In genomic region chr6:12028194-12028593, GRCh38 we compare ENCODE assay signal across 18 cellular contexts. TPM values are rescaled to one million over a fixed set of nuclear protein-coding genes. Genes with fewer than 3 reads are reported as not detected.
A peak's percentile ranks its signal among the peaks of the same experiment; 100 is the strongest.
DNase-seq lines count a peak whose midpoint lies in the region; ATAC-seq and TF ChIP-seq lines count a peak whose summit lies in the region.
"Had no signal": no experiment of that assay in that cellular context is flagged by ENCODE, and none has a peak within 500 bp of the region (broad histone marks: within the 10 kb centered on the region; RNA-seq: fewer than 3 reads in every experiment).

No MANE protein-coding gene starts in this region.

- H3K9me1 ChIP-seq in IMR-90 (ENCODE audit: insufficient read depth, low read length), result peaks cover 13% of the 10 kb centered on the region; the same call in 1 of the 2 replicates

- H2BK15ac ChIP-seq in IMR-90 (ENCODE audit: low read depth, low read length), result no peak overlapping the region

- H3K9me3 ChIP-seq in IMR-90 (ENCODE audit: control insufficient read depth, insufficient read depth, low read length) (no peaks in the 10 kb centered on the region), Caco-2 (peaks cover 8% of the 10 kb centered on the region)
- H3K9me3 ChIP-seq: HAP-1 had no signal

- H3K9me3 Mint-ChIP-seq in activated CD4-positive, alpha-beta T cell treated with anti-CD3 and anti-CD28 coated beads, Interleukin-2, amount 10 ng/mL, durations not matched to agents 24 days and 14 days, result peaks cover 17% of the 10 kb centered on the region
- peaks cover 34% of the 10 kb centered on the region for H3K9me3 Mint-ChIP-seq in activated CD4-positive, alpha-beta T cell treated with anti-CD3 and anti-CD28 coated beads, Interleukin-2, amount 10 ng/mL, durations not matched to agents 7 days and 5 days
- H3K9me3 Mint-ChIP-seq in stimulated activated memory B cell treated with anti-CD40 and anti-IgM and Interleukin-4, amounts not matched to agents 10 μg/mL and 1 μg/mL and 100 μg/mL, for 72 hours, result peaks cover 11% of the 10 kb centered on the region
- peaks cover 30% of the 10 kb centered on the region for H3K9me3 Mint-ChIP-seq in Caco-2 (ENCODE audit: unreplicated experiment)
- H3K9me3 Mint-ChIP-seq: GM23338 had no signal

- WGBS in IMR-90 (ENCODE audit: extremely low coverage in 2 of 2, insufficient read length in 1 of 2), 2 experiments, result no CpG with 5 or more reads among the region's 4 CpGs

- H4K8ac ChIP-seq in IMR-90 (ENCODE audit: low read depth in 2 of 2, low read length in 2 of 2), result no peak overlapping the region

- H4K91ac ChIP-seq in IMR-90 (ENCODE audit: insufficient read depth, low read depth, low read length), result no peak overlapping the region

- no peak overlapping the region for H3K4me2 ChIP-seq in IMR-90 (ENCODE audit: low read depth, low read length)
- H3K4me2 ChIP-seq: GM23338 had no signal

- no peak for TF ChIP-seq RAD21 in IMR-90 (IDR thresholded peaks at IDR 0.05; ENCODE audit: low read length)

- no peak overlapping the region for H2AK9ac ChIP-seq in IMR-90 (replicated peaks; ENCODE audit: low read depth, low read length, poor library complexity)

- H3K27ac ChIP-seq in IMR-90 (ENCODE audit: insufficient read depth, low read length), result no peak overlapping the region
- H3K27ac ChIP-seq in foreskin keratinocyte, result no peak overlapping the region
- H3K27ac ChIP-seq: 22Rv1 had no signal

- dilution Hi-C loops in IMR-90 (cut with HindIII; ENCODE audit: low sequenced_read_pairs, unreplicated experiment), result no loop called here

- H3K4me1 Mint-ChIP-seq in activated CD4-positive, alpha-beta T cell treated with anti-CD3 and anti-CD28 coated beads, Interleukin-2, amount 10 ng/mL, durations not matched to agents 24 days and 14 days, result peaks cover 35% of the 10 kb centered on the region
- peaks cover 26% of the 10 kb centered on the region for H3K4me1 Mint-ChIP-seq in activated CD4-positive, alpha-beta T cell treated with anti-CD3 and anti-CD28 coated beads, Interleukin-2, amount 10 ng/mL, durations not matched to agents 7 days and 5 days
- H3K4me1 Mint-ChIP-seq in stimulated activated memory B cell treated with anti-CD40 and anti-IgM and Interleukin-4, amounts not matched to agents 10 μg/mL and 1 μg/mL and 100 μg/mL, for 72 hours, result peaks cover 63% of the 10 kb centered on the region
- H3K4me1 Mint-ChIP-seq in Caco-2 (ENCODE audit: low read depth, unreplicated experiment), result peaks cover 14% of the 10 kb centered on the region

- peaks cover 71% of the 10 kb centered on the region for H3K36me3 Mint-ChIP-seq in activated CD4-positive, alpha-beta T cell treated with anti-CD3 and anti-CD28 coated beads, Interleukin-2, amount 10 ng/mL, durations not matched to agents 24 days and 14 days (ENCODE audit: low read depth)
- peaks cover 59% of the 10 kb centered on the region for H3K36me3 Mint-ChIP-seq in activated CD4-positive, alpha-beta T cell treated with anti-CD3 and anti-CD28 coated beads, Interleukin-2, amount 10 ng/mL, durations not matched to agents 7 days and 5 days (ENCODE audit: low read depth)
- H3K36me3 Mint-ChIP-seq in stimulated activated memory B cell treated with anti-CD40 and anti-IgM and Interleukin-4, amounts not matched to agents 10 μg/mL and 1 μg/mL and 100 μg/mL, for 72 hours, result peaks cover 83% of the 10 kb centered on the region
- peaks cover 13% of the 10 kb centered on the region for H3K36me3 Mint-ChIP-seq in Caco-2 (ENCODE audit: insufficient read depth, unreplicated experiment)

- peaks cover 16% of the 10 kb centered on the region for H3K4me1 ChIP-seq in IMR-90 (ENCODE audit: control insufficient read depth, insufficient read depth, low read length)
- H3K4me1 ChIP-seq in foreskin keratinocyte, result peaks cover 27% of the 10 kb centered on the region
- peaks cover 13% of the 10 kb centered on the region for H3K4me1 ChIP-seq in Caco-2
- H3K4me1 ChIP-seq: HAP-1 had no signal

- TF ChIP-seq POLR2A in IMR-90 (IDR thresholded peaks at IDR 0.05; ENCODE audit: low read depth, low read length), result no peak

- peak; percentile 41 for DNase-seq in activated CD4-positive, alpha-beta T cell treated with anti-CD3 and anti-CD28 coated beads, Interleukin-2, amount 10 ng/mL, durations not matched to agents 24 days and 14 days
- no peak for DNase-seq in activated CD4-positive, alpha-beta T cell treated with anti-CD3 and anti-CD28 coated beads, Interleukin-2, amount 10 ng/mL, durations not matched to agents 7 days and 5 days
- DNase-seq in IMR-90 (no peak), foreskin keratinocyte (no peak), Caco-2 (no peak), ACHN (no peak)
- DNase-seq: C1 segment of cervical spinal cord; CD8-positive, alpha-beta T cell; DMS 273 treated with DMSO at 0.1 percent for 48 hours; DMS79; EL; GDM1; HFFc6 had no signal

- H3K14ac ChIP-seq in IMR-90 (replicated peaks; ENCODE audit: low read depth, low read length), result no peak overlapping the region

- no peak overlapping the region for H3K56ac ChIP-seq in IMR-90 (ENCODE audit: extremely low read depth, insufficient read depth, low read length)

- H3K23ac ChIP-seq in IMR-90 (ENCODE audit: low read depth, low read length), result no peak overlapping the region

- in situ Hi-C loops in IMR-90 (cut with MboI; ENCODE audit: low sequenced_read_pairs) (no loop called here), ACHN (cut with HindIII; ENCODE audit: low pct_ligation_motif_present, low pct_unique_long_range_greater_than_20kb, low sequenced_read_pairs) (no loop called here)

- H3K4ac ChIP-seq in IMR-90 (ENCODE audit: low read depth, low read length), result no peak overlapping the region

- H3K27me3 ChIP-seq in IMR-90 (ENCODE audit: control insufficient read depth, insufficient read depth, low read length) (no peaks in the 10 kb centered on the region), foreskin keratinocyte (no peaks in the 10 kb centered on the region), Caco-2 (replicated peaks; ENCODE audit: control insufficient read depth, insufficient read depth, low read length) (no peaks in the 10 kb centered on the region)

- H4K20me1 ChIP-seq in IMR-90 (ENCODE audit: insufficient read depth, low read length), result peaks cover 8% of the 10 kb centered on the region; the same call in 1 of the 2 replicates

- POLR2A ChIA-PET in activated CD4-positive, alpha-beta T cell treated with anti-CD3 and anti-CD28 coated beads, Interleukin-2, amount 10 ng/mL, durations not matched to agents 7 days and 5 days (lab: Charles Lee), result no interaction called here
- POLR2A ChIA-PET in IMR-90 (lab: Charles Lee; ENCODE audit: unreplicated experiment) (no interaction called here), Caco-2 (lab: Charles Lee) (interaction anchor here (0.5 kb wide), 1 partner anchor 91 kb away, joined by 3 read pairs; no protein-coding TSS in a partner anchor)

- H3K27ac Mint-ChIP-seq in activated CD4-positive, alpha-beta T cell treated with anti-CD3 and anti-CD28 coated beads, Interleukin-2, amount 10 ng/mL, durations not matched to agents 24 days and 14 days, result no peak overlapping the region
- no peak overlapping the region for H3K27ac Mint-ChIP-seq in activated CD4-positive, alpha-beta T cell treated with anti-CD3 and anti-CD28 coated beads, Interleukin-2, amount 10 ng/mL, durations not matched to agents 7 days and 5 days
- H3K27ac Mint-ChIP-seq in stimulated activated memory B cell treated with anti-CD40 and anti-IgM and Interleukin-4, amounts not matched to agents 10 μg/mL and 1 μg/mL and 100 μg/mL, for 72 hours, result peak overlapping the region; percentile 13
- no peak overlapping the region for H3K27ac Mint-ChIP-seq in Caco-2 (ENCODE audit: unreplicated experiment)
- H3K27ac Mint-ChIP-seq: CD8-positive, alpha-beta T cell; HFFc6 had no signal

- H4K5ac ChIP-seq in IMR-90 (ENCODE audit: low read depth, low read length), result no peak overlapping the region

- no peak overlapping the region for H2BK5ac ChIP-seq in IMR-90 (ENCODE audit: low read depth, low read length, poor library complexity, severe bottlenecking)

- H3K4me3 Mint-ChIP-seq in activated CD4-positive, alpha-beta T cell treated with anti-CD3 and anti-CD28 coated beads, Interleukin-2, amount 10 ng/mL, durations not matched to agents 24 days and 14 days, result no peak overlapping the region
- no peak overlapping the region for H3K4me3 Mint-ChIP-seq in activated CD4-positive, alpha-beta T cell treated with anti-CD3 and anti-CD28 coated beads, Interleukin-2, amount 10 ng/mL, durations not matched to agents 7 days and 5 days
- H3K4me3 Mint-ChIP-seq in stimulated activated memory B cell treated with anti-CD40 and anti-IgM and Interleukin-4, amounts not matched to agents 10 μg/mL and 1 μg/mL and 100 μg/mL, for 72 hours, result no peak overlapping the region
- no peak overlapping the region for H3K4me3 Mint-ChIP-seq in Caco-2 (ENCODE audit: unreplicated experiment)
- H3K4me3 Mint-ChIP-seq: CD8-positive, alpha-beta T cell; GM23338; HFFc6 had no signal

- intact Hi-C loops in activated CD4-positive, alpha-beta T cell treated with anti-CD3 and anti-CD28 coated beads, Interleukin-2, amount 10 ng/mL, durations not matched to agents 24 days and 14 days (cut with micrococcal nuclease), result no loop called here
- intact Hi-C loops in IMR-90 (cut with micrococcal nuclease) (no loop called here), Caco-2 (cut with micrococcal nuclease; ENCODE audit: unreplicated experiment) (no loop called here)

- H2BK20ac ChIP-seq in IMR-90 (ENCODE audit: low read depth, low read length), result no peak overlapping the region

- H3K9ac ChIP-seq in IMR-90 (ENCODE audit: low read depth, low read length), result no peak overlapping the region

- no peak overlapping the region for H3K18ac ChIP-seq in IMR-90 (ENCODE audit: low read depth, low read length)

- H3K4me3 ChIP-seq in IMR-90 (ENCODE audit: insufficient read depth, low read depth, low read length), result no peak overlapping the region
- no peak overlapping the region for H3K4me3 ChIP-seq in Caco-2 (ENCODE audit: low read depth, low read length)
- H3K4me3 ChIP-seq: GM23338, HAP-1 had no signal

- H3K36me3 ChIP-seq in IMR-90 (ENCODE audit: control insufficient read depth, insufficient read depth, low read length) (peaks cover 4% of the 10 kb centered on the region; the same call in 1 of the 2 replicates), Caco-2 (ENCODE audit: control insufficient read depth, insufficient read depth, low read length) (no peaks in the 10 kb centered on the region)

- TF ChIP-seq CTCF in IMR-90 (conservative IDR thresholded peaks at IDR 0.05; ENCODE audit: low read depth, low read length), result no peak
- no peak for TF ChIP-seq CTCF in foreskin keratinocyte (conservative IDR thresholded peaks at IDR 0.05)
- no peak for TF ChIP-seq CTCF in Caco-2 (IDR thresholded peaks at IDR 0.05; ENCODE audit: insufficient read depth in 1 of 2, low read depth in 1 of 2, low read length in 1 of 2, severe bottlenecking in 1 of 2, unreplicated experiment in 1 of 2)

- no peak overlapping the region for H2AFZ ChIP-seq in IMR-90 (replicated peaks; ENCODE audit: low read length, poor library complexity)
- H2AFZ ChIP-seq: GM23338 had no signal

- no peak overlapping the region for H2BK120ac ChIP-seq in IMR-90 (ENCODE audit: low read depth, low read length)

- peaks cover 32 to 56% of the 10 kb centered on the region in 2 experiments for H3K79me1 ChIP-seq in IMR-90 (ENCODE audit: low read depth in 1 of 2, low read length in 2 of 2)

- BruUV-seq in IMR-90 (replicated peaks; lab: Mats Ljungman, UMichigan) (no TSS peak), Caco-2 (replicated peaks; lab: Mats Ljungman, UMichigan) (no TSS peak)

- H2AK5ac ChIP-seq in IMR-90 (ENCODE audit: low read depth, low read length), result no peak overlapping the region; the same call in 1 of the 2 replicates

- H3K27me3 Mint-ChIP-seq in activated CD4-positive, alpha-beta T cell treated with anti-CD3 and anti-CD28 coated beads, Interleukin-2, amount 10 ng/mL, durations not matched to agents 24 days and 14 days, result no peaks in the 10 kb centered on the region
- H3K27me3 Mint-ChIP-seq in activated CD4-positive, alpha-beta T cell treated with anti-CD3 and anti-CD28 coated beads, Interleukin-2, amount 10 ng/mL, durations not matched to agents 7 days and 5 days, result no peaks in the 10 kb centered on the region
- H3K27me3 Mint-ChIP-seq in stimulated activated memory B cell treated with anti-CD40 and anti-IgM and Interleukin-4, amounts not matched to agents 10 μg/mL and 1 μg/mL and 100 μg/mL, for 72 hours, result no peaks in the 10 kb centered on the region
- H3K27me3 Mint-ChIP-seq in Caco-2 (ENCODE audit: insufficient read depth, unreplicated experiment), result no peaks in the 10 kb centered on the region

- ATAC-seq in IMR-90 (ENCODE audit: low read depth) (no peak), esophagus mucosa (peak; percentile 13), foreskin keratinocyte (no peak)
- no peak for ATAC-seq in stimulated activated memory B cell treated with anti-CD40 and anti-IgM and Interleukin-4, amounts not matched to agents 10 μg/mL and 1 μg/mL and 100 μg/mL, for 72 hours
- ATAC-seq: CD8-positive, alpha-beta T cell; GM23338 had no signal

- CTCF ChIA-PET in activated CD4-positive, alpha-beta T cell treated with anti-CD3 and anti-CD28 coated beads, Interleukin-2, amount 10 ng/mL, durations not matched to agents 7 days and 5 days (lab: Charles Lee), result interaction anchor here (1.0 kb wide), 1 partner anchor 10 kb away, joined by 4 read pairs; no protein-coding TSS in a partner anchor
- CTCF ChIA-PET in IMR-90 (lab: Yijun Ruan, JAX) (interaction anchor here (1.0 kb wide), 1 partner anchor 18 kb away, joined by 3 read pairs; no protein-coding TSS in a partner anchor), Caco-2 (lab: Charles Lee) (no interaction called here)

RNA-seq across cellular contexts. Expression of gene HIVEP1, which starts 16.1 kb away (rescaled TPM):
- total RNA-seq in activated CD4-positive, alpha-beta T cell treated with anti-CD3 and anti-CD28 coated beads, Interleukin-2, amount 10 ng/mL, durations not matched to agents 24 days and 14 days, result 55.3 and 57.6 TPM in 2 replicates
- total RNA-seq in activated CD4-positive, alpha-beta T cell treated with anti-CD3 and anti-CD28 coated beads, Interleukin-2, amount 10 ng/mL, durations not matched to agents 7 days and 5 days, result 10 to 100 TPM; 24.2 to 33.0 TPM
- total RNA-seq in IMR-90 (2012; rRNA removed) (16.7 and 17.2 TPM in 2 replicates), esophagus mucosa (23.7 TPM), foreskin keratinocyte (19.0 and 23.0 TPM in 2 replicates), Caco-2 (2022) (22.8 and 24.9 TPM in 2 replicates)
- polyA plus RNA-seq in IMR-90 (2012; rRNA removed) (13.0 and 14.4 TPM in 2 replicates), foreskin keratinocyte (5.1 and 5.2 TPM in 2 replicates)
- polyA plus RNA-seq in IMR-90 (2012; cell fraction: cytosol; rRNA removed), result 7.3 and 8.8 TPM in 2 replicates
- polyA plus RNA-seq in IMR-90 (2012; cell fraction: nucleus; rRNA removed; ENCODE audit: low replicate concordance), result 32.2 and 33.4 TPM in 2 replicates
